22 cellular contexts compared by ENCODE assay signal in genomic region chr19:30174357-30174645, GRCh38.
"Had no signal": no experiment of that assay in that cellular context is flagged by ENCODE, and none has a peak within 500 bp of the region (broad histone marks: within the 10 kb centered on the region; RNA-seq: fewer than 3 reads in every experiment).

No MANE protein-coding gene starts in this region.

- H3K36me3 ChIP-seq: MG63, SJSA1 had no signal

- ATAC-seq: HepG2 had no signal

- H3K27ac ChIP-seq: SJSA1, SK-N-MC had no signal

- H3K27me3 ChIP-seq: SJSA1 had no signal

- H3K4me3 ChIP-seq: MG63, SJSA1, SK-N-MC had no signal

- DNase-seq: IMR-90, Karpas-422, KG1, MG63, NCI-H1092, NCI-H1105 treated with DMSO at 0.1 percent for 48 hours, NCI-H1417 treated with DMSO at 0.1 percent for 48 hours, NCI-H146, NCI-H1694 treated with DMSO at 0.1 percent for 48 hours, NCI-H1930, NCI-H2081, NCI-H2107, NCI-H345, NCI-H446 treated with DMSO at 0.1 percent for 48 hours, NCI-H510A treated with DMSO at 0.1 percent for 48 hours, NCI-H774, Right ventricle myocardium superior, RPMI8226, SIG-M5 had no signal

- H3K9me3 ChIP-seq: MG63, SJSA1 had no signal

- H3K4me1 ChIP-seq: SJSA1 had no signal
